In the genomic region with DNA sequence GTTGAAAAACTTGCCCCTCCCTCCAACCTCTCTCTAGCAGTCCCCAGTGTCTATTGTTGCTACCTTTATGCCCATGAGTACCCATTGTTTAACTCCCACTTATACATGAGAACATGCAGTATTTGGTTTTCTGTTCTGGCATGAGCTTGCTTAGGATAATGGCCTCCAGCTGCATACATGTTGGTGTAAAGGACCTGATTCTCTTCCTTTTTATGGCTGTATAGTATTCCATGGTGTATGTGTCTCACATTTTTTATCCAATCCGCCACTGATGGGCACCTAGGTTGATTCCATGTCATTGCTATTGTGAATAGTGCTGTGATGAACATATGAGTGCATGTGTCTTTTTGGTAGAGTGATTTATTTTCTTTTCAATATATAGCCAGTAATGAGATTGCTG, we compare ENCODE assay signal across 29 cellular contexts. TPM values are rescaled to one million over a fixed set of nuclear protein-coding genes. Genes with fewer than 3 reads are reported as not detected.
"Had no signal": no experiment of that assay in that cellular context is flagged by ENCODE, and none has a peak within 500 bp of the region (broad histone marks: within the 10 kb centered on the region; RNA-seq: fewer than 3 reads in every experiment).

No MANE protein-coding gene starts in this region.

- H3K27ac ChIP-seq: colonic mucosa, coronary artery, dorsolateral prefrontal cortex, epithelial cell of prostate, esophagus muscularis mucosa, esophagus squamous epithelium, foreskin keratinocyte, gastrocnemius medialis, gastroesophageal sphincter, heart left ventricle, heart right ventricle had no signal

- H3K27me3 ChIP-seq: colonic mucosa, esophagus muscularis mucosa, esophagus squamous epithelium, foreskin keratinocyte, gastrocnemius medialis, gastroesophageal sphincter, heart left ventricle, heart right ventricle had no signal

- H3K9me3 ChIP-seq: colonic mucosa, esophagus muscularis mucosa, esophagus squamous epithelium, gastrocnemius medialis, gastroesophageal sphincter, heart left ventricle had no signal

- H3K27ac Mint-ChIP-seq: dendritic cell treated with granulocyte-macrophage colony-stimulating factor and Interleukin-4, amounts not matched to agents 40 ng/mL and 50 ng/mL, for 4 days; effector memory CD8-positive, alpha-beta T cell had no signal

- H3K9me3 Mint-ChIP-seq: dendritic cell treated with granulocyte-macrophage colony-stimulating factor and Interleukin-4, amounts not matched to agents 40 ng/mL and 50 ng/mL, for 4 days; effector memory CD8-positive, alpha-beta T cell had no signal

- ATAC-seq: effector memory CD8-positive, alpha-beta T cell; esophagus mucosa; foreskin keratinocyte; gastrocnemius medialis; gastroesophageal sphincter; heart left ventricle; heart right ventricle had no signal

- H3K4me3 ChIP-seq: colonic mucosa, coronary artery, dorsolateral prefrontal cortex, esophagus muscularis mucosa, esophagus squamous epithelium, gastrocnemius medialis, gastroesophageal sphincter, heart left ventricle, heart right ventricle had no signal

- H3K4me3 Mint-ChIP-seq: dendritic cell treated with granulocyte-macrophage colony-stimulating factor and Interleukin-4, amounts not matched to agents 40 ng/mL and 50 ng/mL, for 4 days; effector memory CD8-positive, alpha-beta T cell; endodermal cell had no signal

- H3K36me3 ChIP-seq: colonic mucosa, esophagus muscularis mucosa, esophagus squamous epithelium, gastrocnemius medialis, gastroesophageal sphincter, heart left ventricle, heart right ventricle had no signal

- FAIRE-seq: colon, endometrium, endothelial cell of umbilical vein, frontal cortex had no signal

- H3K4me1 ChIP-seq: colonic mucosa, esophagus muscularis mucosa, esophagus squamous epithelium, foreskin keratinocyte, gastrocnemius medialis, gastroesophageal sphincter, heart left ventricle, heart right ventricle had no signal

- DNase-seq: colonic mucosa; cortex of kidney; dermis blood vessel endothelial cell; dorsolateral prefrontal cortex; effector CD4-positive, alpha-beta T cell; effector CD8-positive, alpha-beta T cell; effector memory CD4-positive, alpha-beta T cell; effector memory CD8-positive, alpha-beta T cell; endodermal cell; erythroblast; esophagus squamous epithelium; foreskin fibroblast; foreskin keratinocyte; foreskin melanocyte; gastrocnemius medialis; glutamatergic neuron; head of caudate nucleus; heart left ventricle; heart right ventricle had no signal

RNA-seq across cellular contexts. Expression of gene GPC4, which starts 50.0 kb away (rescaled TPM):
- polyA plus RNA-seq: endothelial cell of umbilical vein had no signal
